1 cellular context compared by ENCODE assay signal in the genomic region with DNA sequence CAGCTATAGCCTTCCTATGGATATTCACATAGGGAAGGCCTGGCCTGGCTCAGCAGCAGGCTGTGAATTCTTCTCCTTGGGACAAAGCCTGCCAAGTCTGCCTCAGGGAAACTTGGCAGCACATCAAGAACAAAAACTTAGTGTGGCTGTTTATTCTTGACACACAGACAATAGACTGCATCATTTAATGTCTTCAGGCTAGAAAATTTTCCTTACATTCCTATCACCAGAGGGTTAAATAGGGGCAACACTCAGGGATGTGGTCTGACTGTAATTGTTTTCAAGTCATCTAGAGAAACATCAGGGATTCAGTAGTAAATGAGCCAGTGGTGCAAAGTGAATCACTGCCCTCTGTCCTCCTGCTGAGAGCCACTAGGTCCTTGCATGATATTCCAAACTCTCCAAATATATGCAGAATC.
TF ChIP-seq lines count a peak whose summit lies in the region.

No MANE protein-coding gene starts in this region.

TF ChIP-seq in GM23338, 12 proteins besides CTCF, POLR2A, EP300 and RAD21 (continued from another document):
- TF ChIP-seq, protein P1, sequence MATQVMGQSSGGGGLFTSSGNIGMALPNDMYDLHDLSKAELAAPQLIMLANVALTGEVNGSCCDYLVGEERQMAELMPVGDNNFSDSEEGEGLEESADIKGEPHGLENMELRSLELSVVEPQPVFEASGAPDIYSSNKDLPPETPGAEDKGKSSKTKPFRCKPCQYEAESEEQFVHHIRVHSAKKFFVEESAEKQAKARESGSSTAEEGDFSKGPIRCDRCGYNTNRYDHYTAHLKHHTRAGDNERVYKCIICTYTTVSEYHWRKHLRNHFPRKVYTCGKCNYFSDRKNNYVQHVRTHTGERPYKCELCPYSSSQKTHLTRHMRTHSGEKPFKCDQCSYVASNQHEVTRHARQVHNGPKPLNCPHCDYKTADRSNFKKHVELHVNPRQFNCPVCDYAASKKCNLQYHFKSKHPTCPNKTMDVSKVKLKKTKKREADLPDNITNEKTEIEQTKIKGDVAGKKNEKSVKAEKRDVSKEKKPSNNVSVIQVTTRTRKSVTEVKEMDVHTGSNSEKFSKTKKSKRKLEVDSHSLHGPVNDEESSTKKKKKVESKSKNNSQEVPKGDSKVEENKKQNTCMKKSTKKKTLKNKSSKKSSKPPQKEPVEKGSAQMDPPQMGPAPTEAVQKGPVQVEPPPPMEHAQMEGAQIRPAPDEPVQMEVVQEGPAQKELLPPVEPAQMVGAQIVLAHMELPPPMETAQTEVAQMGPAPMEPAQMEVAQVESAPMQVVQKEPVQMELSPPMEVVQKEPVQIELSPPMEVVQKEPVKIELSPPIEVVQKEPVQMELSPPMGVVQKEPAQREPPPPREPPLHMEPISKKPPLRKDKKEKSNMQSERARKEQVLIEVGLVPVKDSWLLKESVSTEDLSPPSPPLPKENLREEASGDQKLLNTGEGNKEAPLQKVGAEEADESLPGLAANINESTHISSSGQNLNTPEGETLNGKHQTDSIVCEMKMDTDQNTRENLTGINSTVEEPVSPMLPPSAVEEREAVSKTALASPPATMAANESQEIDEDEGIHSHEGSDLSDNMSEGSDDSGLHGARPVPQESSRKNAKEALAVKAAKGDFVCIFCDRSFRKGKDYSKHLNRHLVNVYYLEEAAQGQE (IDR thresholded peaks at IDR 0.05; ENCODE audit: unreplicated experiment), result no peak
- TF ChIP-seq STAT1 (IDR thresholded peaks at IDR 0.05; ENCODE audit: unreplicated experiment), result no peak
- TF ChIP-seq POLR2AphosphoS5 (IDR thresholded peaks at IDR 0.05; ENCODE audit: low read depth), result no peak
- TF ChIP-seq ZNF114 (CRISPR knock-in tag; IDR thresholded peaks at IDR 0.05), result no peak
- TF ChIP-seq ZNF331 (CRISPR knock-in tag; IDR thresholded peaks at IDR 0.05; ENCODE audit: low read depth), result no peak
- no peak for TF ChIP-seq JUNB (IDR thresholded peaks at IDR 0.05; ENCODE audit: unreplicated experiment)
- TF ChIP-seq CREB1 (CRISPR knock-in tag; IDR thresholded peaks at IDR 0.05; ENCODE audit: low read depth), result no peak
